23 cellular contexts compared by ENCODE assay signal in the genomic region with DNA sequence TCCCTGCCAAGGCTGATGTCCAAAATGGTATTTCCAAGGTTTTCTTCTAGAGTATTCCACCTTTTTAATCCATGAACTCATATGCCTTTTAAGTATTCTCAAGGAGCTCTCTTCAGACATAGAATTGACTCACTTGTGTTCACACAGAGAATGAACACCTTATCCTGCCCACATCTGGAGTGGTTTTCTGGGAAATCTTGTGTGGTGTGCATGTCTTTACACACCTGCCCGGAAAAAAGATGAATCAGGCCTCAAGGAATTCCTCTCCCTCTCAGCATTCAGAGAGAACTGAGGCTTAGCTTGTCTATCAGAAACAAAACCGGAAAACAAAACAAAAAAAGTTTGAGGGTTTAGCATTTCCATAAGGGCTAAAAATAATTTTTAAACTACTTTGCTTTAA.
DNase-seq lines count a peak whose midpoint lies in the region; ATAC-seq, FAIRE-seq and TF ChIP-seq lines count a peak whose summit lies in the region.
"Had no signal": no experiment of that assay in that cellular context is flagged by ENCODE, and none has a peak within 500 bp of the region (broad histone marks: within the 10 kb centered on the region; RNA-seq: fewer than 3 reads in every experiment).

No MANE protein-coding gene starts in this region.

- H3K27me3 ChIP-seq in PC-3 (ENCODE audit: low read length) (no peaks in the 10 kb centered on the region), bronchial epithelial cell (ENCODE audit: control insufficient read depth, insufficient read depth, low read length) (no peaks in the 10 kb centered on the region), kidney epithelial cell (ENCODE audit: control insufficient read depth, insufficient read depth, low read length) (no peaks in the 10 kb centered on the region)
- H3K27me3 ChIP-seq: SJSA1 had no signal

- H3K4me3 ChIP-seq in PC-3 (ENCODE audit: low read length) (no peak overlapping the region), bronchial epithelial cell (ENCODE audit: low read depth, low read length) (no peak overlapping the region), kidney epithelial cell (ENCODE audit: low read depth, low read length) (no peak overlapping the region)
- H3K4me3 ChIP-seq: SJSA1 had no signal

- no peaks in the 10 kb centered on the region for H3F3A ChIP-seq in PC-3 (ENCODE audit: low read length, unreplicated experiment)

- no peak overlapping the region for H3K27ac ChIP-seq in PC-3 (ENCODE audit: low read length)
- H3K27ac ChIP-seq: SJSA1 had no signal

- no peaks in the 10 kb centered on the region for H3K36me3 ChIP-seq in PC-3 (ENCODE audit: low read depth, low read length)
- H3K36me3 ChIP-seq in bronchial epithelial cell (ENCODE audit: control insufficient read depth, insufficient read depth, low read length): no peaks in the 10 kb centered on the region
- no peaks in the 10 kb centered on the region for H3K36me3 ChIP-seq in kidney epithelial cell (ENCODE audit: control insufficient read depth, insufficient read depth, low read length)
- H3K36me3 ChIP-seq: SJSA1 had no signal

- H3K79me2 ChIP-seq in PC-3 (ENCODE audit: low read length): no peaks in the 10 kb centered on the region

- peak; percentile 69 for DNase-seq in Daoy (ENCODE audit: low read depth)
- DNase-seq in PC-3: peak; percentile 11
- DNase-seq in bronchial epithelial cell (ENCODE audit: low read depth): peak; percentile 90
- peak; percentile 12 for DNase-seq in kidney epithelial cell (ENCODE audit: low read depth)
- DNase-seq in OCI-M1 (lab: John Stamatoyannopoulos, UW): no peak
- DNase-seq in NOMO-1 (lab: John Stamatoyannopoulos, UW; ENCODE audit: unreplicated experiment in 2 of 2): no peak
- no peak for DNase-seq in islet precursor cell
- no peak for DNase-seq in posterior vena cava (ENCODE audit: low spot score)
- DNase-seq: Calu3, DMS79 treated with DMSO at 0.1 percent for 48 hours, H7, Karpas-422, MV-4-11, NCI-H1105, NCI-H1436 treated with DMSO at 0.1 percent for 48 hours, NCI-H187 treated with DMSO at 0.1 percent for 48 hours, NCI-H2107, NCI-H526 treated with DMSO at 0.1 percent for 48 hours, Right ventricle myocardium superior had no signal

- no peak for FAIRE-seq in bronchial epithelial cell (lab: Jason Lieb, UNC)
- FAIRE-seq: GM12892, GM19239, HepG2 had no signal

- H4K20me1 ChIP-seq in PC-3 (ENCODE audit: low read length): no peaks in the 10 kb centered on the region

- intact Hi-C loops in PC-3 (cut with micrococcal nuclease) (no loop called here), posterior vena cava (cut with DNase I) (no loop called here)

- no TSS peak for BruUV-seq in PC-3 (replicated peaks; lab: Mats Ljungman, UMichigan)

- peaks cover 7% of the 10 kb centered on the region; the same call in 1 of the 2 replicates for H3K4me1 ChIP-seq in PC-3 (ENCODE audit: insufficient read depth, low read length)

- no peak overlapping the region for H3K9ac ChIP-seq in PC-3 (ENCODE audit: low read length)

- no peak for ATAC-seq in PC-3
- ATAC-seq: HepG2 had no signal

- H3K9me3 ChIP-seq in PC-3 (ENCODE audit: low read length): no peaks in the 10 kb centered on the region
- H3K9me3 ChIP-seq: SJSA1 had no signal

- no peak overlapping the region for H3K4me2 ChIP-seq in PC-3 (ENCODE audit: low read length)

- H3K9me2 ChIP-seq in PC-3 (replicated peaks; ENCODE audit: low read length): no peaks in the 10 kb centered on the region

- H2AFZ ChIP-seq in PC-3 (ENCODE audit: low read length): no peak overlapping the region

- CTCF ChIA-PET in PC-3 (lab: Charles Lee): no interaction called here

- no peak for TF ChIP-seq CTCF in PC-3 (conservative IDR thresholded peaks at IDR 0.05; ENCODE audit: low read depth, low read length)
- no peak for TF ChIP-seq CTCF in bronchial epithelial cell (IDR thresholded peaks at IDR 0.05; ENCODE audit: insufficient read depth, low read length, severe bottlenecking)
- no peak for TF ChIP-seq CTCF in kidney epithelial cell (IDR thresholded peaks at IDR 0.05; ENCODE audit: insufficient read depth, low read length, poor library complexity, severe bottlenecking)

- POLR2A ChIA-PET in PC-3 (lab: Charles Lee; ENCODE audit: unreplicated experiment): no interaction called here

Comparison
In these comparisons a context has a peak if more than half of its experiments do, and no peak if none do; other contexts are left out.
1. DNase-seq: peak in Daoy (single experiment), PC-3 (single experiment), bronchial epithelial cell (single experiment) and kidney epithelial cell (single experiment); none in OCI-M1 (single experiment), NOMO-1 (0 of 2), islet precursor cell (single experiment) and posterior vena cava (single experiment).